1 cellular context compared by ENCODE assay signal in genomic region chr17:50482516-50482915, GRCh38.
TF ChIP-seq lines count a peak whose summit lies in the region.

No MANE protein-coding gene starts in this region.

TF ChIP-seq in GM12878, 131 proteins besides CTCF, POLR2A, EP300 and RAD21:
- peak; percentile 83; the same call in 1 of the 2 replicates for TF ChIP-seq SMARCA5 (IDR thresholded peaks at IDR 0.05)
- no peak for TF ChIP-seq NR2C2 (IDR thresholded peaks at IDR 0.05; ENCODE audit: borderline replicate concordance, control insufficient read depth, insufficient read length, low read depth)
- TF ChIP-seq BRCA1 (IDR thresholded peaks at IDR 0.05; ENCODE audit: low read depth, low read length): no peak
- TF ChIP-seq ZBTB40 (IDR thresholded peaks at IDR 0.05; ENCODE audit: borderline replicate concordance): no peak
- TF ChIP-seq SMC3 (IDR thresholded peaks at IDR 0.05; ENCODE audit: borderline replicate concordance, low read length): peak; percentile 81
- peak; percentile 74; the same call in 1 of the 2 replicates for TF ChIP-seq CBFB (IDR thresholded peaks at IDR 0.05; ENCODE audit: low read depth)
- TF ChIP-seq IRF4 (IDR thresholded peaks at IDR 0.05; ENCODE audit: low read depth, low read length): no peak
- 0 out of 2 replicates have a peak, but pooled peaks have one; percentile 18 for TF ChIP-seq MEF2A (IDR thresholded peaks at IDR 0.05; ENCODE audit: insufficient read depth, low read depth, low read length)
- no peak for TF ChIP-seq CREM (IDR thresholded peaks at IDR 0.05; ENCODE audit: low read depth)
- no peak for TF ChIP-seq ZBTB11 (CRISPR knock-in tag; IDR thresholded peaks at IDR 0.05)
- peak; percentile 88 for TF ChIP-seq BHLHE40 (IDR thresholded peaks at IDR 0.05; ENCODE audit: borderline replicate concordance in 1 of 2, low read depth in 2 of 2, low read length in 1 of 2)
- TF ChIP-seq POU2F2 (IDR thresholded peaks at IDR 0.05; ENCODE audit: borderline replicate concordance, low read depth, low read length): peak; percentile 50; the same call in 1 of the 3 replicates
- TF ChIP-seq RFX5 (IDR thresholded peaks at IDR 0.05; ENCODE audit: low read depth, low read length): no peak
- 0 out of 2 replicates have a peak, but pooled peaks have one; percentile 60 for TF ChIP-seq RB1 (IDR thresholded peaks at IDR 0.05; ENCODE audit: borderline replicate concordance)
- no peak for TF ChIP-seq ATF3 (IDR thresholded peaks at IDR 0.05; ENCODE audit: borderline replicate concordance, extremely low read depth, low read depth, low read length)
- TF ChIP-seq FOXK2 (IDR thresholded peaks at IDR 0.05): no peak
- TF ChIP-seq RUNX3 (IDR thresholded peaks at IDR 0.05; ENCODE audit: low read length): peak; percentile 88
- TF ChIP-seq SKIL (IDR thresholded peaks at IDR 0.05; ENCODE audit: low read depth, poor library complexity, severe bottlenecking): no peak
- no peak for TF ChIP-seq USF1 (IDR thresholded peaks at IDR 0.05; ENCODE audit: borderline replicate concordance, extremely low read length, insufficient read depth, low read depth, low read length)
- no peak for TF ChIP-seq USF2 (IDR thresholded peaks at IDR 0.05; ENCODE audit: borderline replicate concordance, low read depth, low read length)
- TF ChIP-seq GABPA (IDR thresholded peaks at IDR 0.05; ENCODE audit: low read depth): no peak
- TF ChIP-seq KDM1A (IDR thresholded peaks at IDR 0.05; ENCODE audit: borderline replicate concordance): no peak
- peak; percentile 73; the same call in 1 of the 2 replicates for TF ChIP-seq BACH1 (IDR thresholded peaks at IDR 0.05; ENCODE audit: borderline replicate concordance)
- no peak for TF ChIP-seq TBL1XR1 (IDR thresholded peaks at IDR 0.05; ENCODE audit: low read depth, low read length)
- peak; percentile 29; the same call in 1 of the 2 replicates for TF ChIP-seq ATF7 (IDR thresholded peaks at IDR 0.05; ENCODE audit: low read depth)
- TF ChIP-seq YY1 (IDR thresholded peaks at IDR 0.05; ENCODE audit: low read depth, low read length): peak; percentile 58; the same call in 1 of the 2 replicates
- TF ChIP-seq ESRRA (IDR thresholded peaks at IDR 0.05; ENCODE audit: low read length): peak; percentile 81
- peak in 1 of 2 experiments; percentile 51; a peak in 1 of 4 replicates for TF ChIP-seq IKZF2 (IDR thresholded peaks at IDR 0.05)
- TF ChIP-seq RBBP5 (conservative IDR thresholded peaks at IDR 0.05): no peak
